Comparison of ENCODE assay signal across 1 cellular context in the genomic region with DNA sequence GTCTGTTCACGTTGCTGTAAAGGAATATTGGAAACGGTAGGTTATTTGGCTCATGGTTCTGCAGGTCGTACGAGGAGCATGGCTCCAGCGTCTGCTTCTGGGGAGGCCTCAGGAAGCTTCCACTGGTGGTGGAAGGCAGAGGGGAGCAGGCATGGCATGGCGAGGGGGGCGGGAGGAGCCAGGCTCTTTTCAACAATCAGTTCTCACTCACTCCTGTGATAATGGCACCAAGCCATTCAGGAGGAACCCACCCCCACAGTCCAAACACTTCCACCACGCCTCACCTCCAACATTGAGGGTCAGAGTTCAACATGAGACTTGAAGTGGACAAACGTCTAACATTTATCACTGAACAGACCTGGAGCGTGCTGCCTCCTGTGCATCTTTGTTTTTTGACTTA.
TF ChIP-seq lines count a peak whose summit lies in the region.

No MANE protein-coding gene starts in this region.

TF ChIP-seq in HepG2, 621 proteins besides CTCF, POLR2A, EP300 and RAD21:
- TF ChIP-seq ZNF777 (CRISPR knock-in tag; IDR thresholded peaks at IDR 0.05) = peak; percentile 70; the same call in 1 of the 2 replicates
- no peak for TF ChIP-seq JDP2 (CRISPR knock-in tag; IDR thresholded peaks at IDR 0.05; ENCODE audit: borderline replicate concordance)
- TF ChIP-seq SMAD1 (CRISPR knock-in tag; IDR thresholded peaks at IDR 0.05; ENCODE audit: borderline replicate concordance, low read depth) = no peak
- TF ChIP-seq ZNF841 (CRISPR knock-in tag; IDR thresholded peaks at IDR 0.05; ENCODE audit: borderline replicate concordance) = no peak
- no peak for TF ChIP-seq ZNF3 (CRISPR knock-in tag; IDR thresholded peaks at IDR 0.05)
- TF ChIP-seq, protein P1, sequence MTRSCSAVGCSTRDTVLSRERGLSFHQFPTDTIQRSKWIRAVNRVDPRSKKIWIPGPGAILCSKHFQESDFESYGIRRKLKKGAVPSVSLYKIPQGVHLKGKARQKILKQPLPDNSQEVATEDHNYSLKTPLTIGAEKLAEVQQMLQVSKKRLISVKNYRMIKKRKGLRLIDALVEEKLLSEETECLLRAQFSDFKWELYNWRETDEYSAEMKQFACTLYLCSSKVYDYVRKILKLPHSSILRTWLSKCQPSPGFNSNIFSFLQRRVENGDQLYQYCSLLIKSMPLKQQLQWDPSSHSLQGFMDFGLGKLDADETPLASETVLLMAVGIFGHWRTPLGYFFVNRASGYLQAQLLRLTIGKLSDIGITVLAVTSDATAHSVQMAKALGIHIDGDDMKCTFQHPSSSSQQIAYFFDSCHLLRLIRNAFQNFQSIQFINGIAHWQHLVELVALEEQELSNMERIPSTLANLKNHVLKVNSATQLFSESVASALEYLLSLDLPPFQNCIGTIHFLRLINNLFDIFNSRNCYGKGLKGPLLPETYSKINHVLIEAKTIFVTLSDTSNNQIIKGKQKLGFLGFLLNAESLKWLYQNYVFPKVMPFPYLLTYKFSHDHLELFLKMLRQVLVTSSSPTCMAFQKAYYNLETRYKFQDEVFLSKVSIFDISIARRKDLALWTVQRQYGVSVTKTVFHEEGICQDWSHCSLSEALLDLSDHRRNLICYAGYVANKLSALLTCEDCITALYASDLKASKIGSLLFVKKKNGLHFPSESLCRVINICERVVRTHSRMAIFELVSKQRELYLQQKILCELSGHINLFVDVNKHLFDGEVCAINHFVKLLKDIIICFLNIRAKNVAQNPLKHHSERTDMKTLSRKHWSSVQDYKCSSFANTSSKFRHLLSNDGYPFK (CRISPR knock-in tag; IDR thresholded peaks at IDR 0.05; ENCODE audit: borderline replicate concordance) = no peak
- TF ChIP-seq NR2C2 (CRISPR knock-in tag; IDR thresholded peaks at IDR 0.05; ENCODE audit: borderline replicate concordance) = 0 out of 2 replicates have a peak, but pooled peaks have one; percentile 42
- TF ChIP-seq, protein P2, sequence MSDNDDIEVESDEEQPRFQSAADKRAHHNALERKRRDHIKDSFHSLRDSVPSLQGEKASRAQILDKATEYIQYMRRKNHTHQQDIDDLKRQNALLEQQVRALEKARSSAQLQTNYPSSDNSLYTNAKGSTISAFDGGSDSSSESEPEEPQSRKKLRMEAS (IDR thresholded peaks at IDR 0.05) = peak; percentile 21; the same call in 1 of the 2 replicates
- TF ChIP-seq, protein P3, sequence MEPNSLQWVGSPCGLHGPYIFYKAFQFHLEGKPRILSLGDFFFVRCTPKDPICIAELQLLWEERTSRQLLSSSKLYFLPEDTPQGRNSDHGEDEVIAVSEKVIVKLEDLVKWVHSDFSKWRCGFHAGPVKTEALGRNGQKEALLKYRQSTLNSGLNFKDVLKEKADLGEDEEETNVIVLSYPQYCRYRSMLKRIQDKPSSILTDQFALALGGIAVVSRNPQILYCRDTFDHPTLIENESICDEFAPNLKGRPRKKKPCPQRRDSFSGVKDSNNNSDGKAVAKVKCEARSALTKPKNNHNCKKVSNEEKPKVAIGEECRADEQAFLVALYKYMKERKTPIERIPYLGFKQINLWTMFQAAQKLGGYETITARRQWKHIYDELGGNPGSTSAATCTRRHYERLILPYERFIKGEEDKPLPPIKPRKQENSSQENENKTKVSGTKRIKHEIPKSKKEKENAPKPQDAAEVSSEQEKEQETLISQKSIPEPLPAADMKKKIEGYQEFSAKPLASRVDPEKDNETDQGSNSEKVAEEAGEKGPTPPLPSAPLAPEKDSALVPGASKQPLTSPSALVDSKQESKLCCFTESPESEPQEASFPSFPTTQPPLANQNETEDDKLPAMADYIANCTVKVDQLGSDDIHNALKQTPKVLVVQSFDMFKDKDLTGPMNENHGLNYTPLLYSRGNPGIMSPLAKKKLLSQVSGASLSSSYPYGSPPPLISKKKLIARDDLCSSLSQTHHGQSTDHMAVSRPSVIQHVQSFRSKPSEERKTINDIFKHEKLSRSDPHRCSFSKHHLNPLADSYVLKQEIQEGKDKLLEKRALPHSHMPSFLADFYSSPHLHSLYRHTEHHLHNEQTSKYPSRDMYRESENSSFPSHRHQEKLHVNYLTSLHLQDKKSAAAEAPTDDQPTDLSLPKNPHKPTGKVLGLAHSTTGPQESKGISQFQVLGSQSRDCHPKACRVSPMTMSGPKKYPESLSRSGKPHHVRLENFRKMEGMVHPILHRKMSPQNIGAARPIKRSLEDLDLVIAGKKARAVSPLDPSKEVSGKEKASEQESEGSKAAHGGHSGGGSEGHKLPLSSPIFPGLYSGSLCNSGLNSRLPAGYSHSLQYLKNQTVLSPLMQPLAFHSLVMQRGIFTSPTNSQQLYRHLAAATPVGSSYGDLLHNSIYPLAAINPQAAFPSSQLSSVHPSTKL (CRISPR knock-in tag; IDR thresholded peaks at IDR 0.05) = no peak
- TF ChIP-seq, protein P4, sequence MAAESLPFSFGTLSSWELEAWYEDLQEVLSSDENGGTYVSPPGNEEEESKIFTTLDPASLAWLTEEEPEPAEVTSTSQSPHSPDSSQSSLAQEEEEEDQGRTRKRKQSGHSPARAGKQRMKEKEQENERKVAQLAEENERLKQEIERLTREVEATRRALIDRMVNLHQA (CRISPR knock-in tag; IDR thresholded peaks at IDR 0.05) = no peak
